ENCODE assay signal across 19 cellular contexts in the genomic region with DNA sequence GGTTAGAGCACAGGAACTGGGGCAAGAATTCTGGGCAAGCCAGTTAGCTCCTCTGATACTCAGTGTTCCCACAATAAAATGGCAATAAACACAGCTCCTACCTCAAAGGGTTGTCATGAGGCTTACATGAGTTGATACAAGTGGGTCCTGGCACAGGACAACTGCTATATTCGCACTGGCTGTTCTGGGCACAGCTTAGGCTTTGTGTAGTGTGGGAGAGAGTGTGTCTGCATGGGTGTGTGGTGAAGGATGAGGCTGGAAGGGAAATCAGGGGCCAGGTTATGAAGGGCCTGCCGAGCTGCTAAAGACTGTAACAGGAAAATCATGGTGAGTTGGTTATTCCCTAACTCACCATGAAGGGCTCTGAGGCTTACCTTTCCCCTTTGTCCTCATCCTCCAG. TPM values are rescaled to one million over a fixed set of nuclear protein-coding genes. Genes with fewer than 3 reads are reported as not detected.
"Had no signal": no experiment of that assay in that cellular context is flagged by ENCODE, and none has a peak within 500 bp of the region (broad histone marks: within the 10 kb centered on the region; RNA-seq: fewer than 3 reads in every experiment).

No MANE protein-coding gene starts in this region.

- DNase-seq: activated CD4-positive, alpha-beta T cell treated with anti-CD3 and anti-CD28 coated beads for 1 hour; activated CD4-positive, alpha-beta T cell treated with anti-CD3 and anti-CD28 coated beads, Interleukin-2, amount 50 U/mL, for 48 hours; activated CD8-positive, alpha-beta memory T cell treated with anti-CD3 and anti-CD28 coated beads, Interleukin-2, amount 10 ng/mL, durations not matched to agents 7 days and 5 days; activated gamma-delta T cell treated with Interleukin-2 at 50 U/mL for 16 hours; aorta; dermis blood vessel endothelial cell; effector memory CD8-positive, alpha-beta T cell; foreskin melanocyte; immature natural killer cell; pancreas; T-helper 1 cell had no signal

- H3K27me3 ChIP-seq: pancreas, tibial nerve, vagina had no signal

- H3K4me1 ChIP-seq: pancreas, tibial nerve, vagina had no signal

- H3K9me3 ChIP-seq: pancreas, tibial nerve, vagina had no signal

- ATAC-seq: activated CD8-positive, alpha-beta memory T cell treated with anti-CD3 and anti-CD28 coated beads, Interleukin-2, amount 10 ng/mL, durations not matched to agents 7 days and 5 days; effector memory CD8-positive, alpha-beta T cell; pancreas; stimulated activated effector memory CD8-positive, alpha-beta T cell treated with anti-CD3 and anti-CD28 coated beads, Interleukin-12 subunit alpha, Interleukin-12 subunit beta, amount 100 ng/mL, for 72 hours had no signal

- H3K4me3 ChIP-seq: lung, pancreas, tibial nerve, vagina had no signal

- H3K27ac ChIP-seq: pancreas, tibial nerve, vagina had no signal

RNA-seq across cellular contexts. Expression of a gene that starts 19.8 kb away (rescaled TPM):
- total RNA-seq: activated CD8-positive, alpha-beta memory T cell treated with anti-CD3 and anti-CD28 coated beads, Interleukin-2, amount 10 ng/mL, durations not matched to agents 7 days and 5 days; aorta; cerebellum; dermis blood vessel endothelial cell; fibroblast of lung; lung; pancreas; renal cortical epithelial cell; subcutaneous adipose tissue; tibial nerve; vagina had no signal
- polyA plus RNA-seq: aorta, fibroblast of lung, immature natural killer cell had no signal
